In the genomic region with DNA sequence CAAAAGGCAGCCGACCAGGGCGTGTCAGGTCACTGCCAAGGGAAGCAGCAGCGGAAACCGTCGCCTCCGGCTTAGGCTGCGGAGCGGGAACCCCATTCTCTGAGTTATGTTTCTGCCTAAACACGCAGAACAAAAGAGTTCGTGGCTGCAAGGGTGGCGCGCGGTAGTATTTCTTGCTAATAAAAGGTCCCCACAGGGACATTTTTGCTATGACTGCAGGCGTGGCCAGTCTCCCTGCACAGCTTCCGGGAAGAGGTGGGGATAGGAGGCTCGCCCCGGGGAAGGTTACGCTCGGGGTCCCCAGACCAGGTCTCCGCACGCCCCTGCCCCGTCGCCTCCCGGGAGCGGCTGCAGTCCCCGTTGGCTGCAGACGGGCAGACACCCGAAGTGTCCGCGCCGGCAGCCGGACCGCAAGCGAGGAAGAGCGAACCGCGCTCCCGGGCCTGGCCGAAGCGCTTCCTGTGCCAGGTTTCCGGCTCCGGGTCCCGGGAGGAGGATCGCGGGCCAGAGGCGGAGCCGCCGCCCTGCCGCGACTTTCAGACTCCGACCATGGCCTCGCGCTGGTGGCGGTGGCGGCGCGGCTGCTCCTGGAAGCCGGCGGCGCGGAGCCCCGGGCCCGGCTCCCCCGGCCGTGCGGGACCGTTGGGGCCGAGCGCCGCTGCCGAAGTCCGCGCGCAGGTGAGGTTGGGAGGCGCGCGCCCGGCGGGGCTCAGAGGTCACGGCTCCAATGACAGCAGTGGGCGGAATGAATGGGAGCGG, we compare ENCODE assay signal across 1 cellular context.
TF ChIP-seq lines count a peak whose summit lies in the region.

A gene with protein sequence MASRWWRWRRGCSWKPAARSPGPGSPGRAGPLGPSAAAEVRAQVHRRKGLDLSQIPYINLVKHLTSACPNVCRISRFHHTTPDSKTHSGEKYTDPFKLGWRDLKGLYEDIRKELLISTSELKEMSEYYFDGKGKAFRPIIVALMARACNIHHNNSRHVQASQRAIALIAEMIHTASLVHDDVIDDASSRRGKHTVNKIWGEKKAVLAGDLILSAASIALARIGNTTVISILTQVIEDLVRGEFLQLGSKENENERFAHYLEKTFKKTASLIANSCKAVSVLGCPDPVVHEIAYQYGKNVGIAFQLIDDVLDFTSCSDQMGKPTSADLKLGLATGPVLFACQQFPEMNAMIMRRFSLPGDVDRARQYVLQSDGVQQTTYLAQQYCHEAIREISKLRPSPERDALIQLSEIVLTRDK (plus strand): TSS at position 539 of the 759 bp plus-strand sequence. CDS start 11 bp downstream, at position 550.

TF ChIP-seq in HepG2, 621 proteins besides CTCF, POLR2A, EP300 and RAD21 (continued from another document and continues in another):
- TF ChIP-seq, protein P1, sequence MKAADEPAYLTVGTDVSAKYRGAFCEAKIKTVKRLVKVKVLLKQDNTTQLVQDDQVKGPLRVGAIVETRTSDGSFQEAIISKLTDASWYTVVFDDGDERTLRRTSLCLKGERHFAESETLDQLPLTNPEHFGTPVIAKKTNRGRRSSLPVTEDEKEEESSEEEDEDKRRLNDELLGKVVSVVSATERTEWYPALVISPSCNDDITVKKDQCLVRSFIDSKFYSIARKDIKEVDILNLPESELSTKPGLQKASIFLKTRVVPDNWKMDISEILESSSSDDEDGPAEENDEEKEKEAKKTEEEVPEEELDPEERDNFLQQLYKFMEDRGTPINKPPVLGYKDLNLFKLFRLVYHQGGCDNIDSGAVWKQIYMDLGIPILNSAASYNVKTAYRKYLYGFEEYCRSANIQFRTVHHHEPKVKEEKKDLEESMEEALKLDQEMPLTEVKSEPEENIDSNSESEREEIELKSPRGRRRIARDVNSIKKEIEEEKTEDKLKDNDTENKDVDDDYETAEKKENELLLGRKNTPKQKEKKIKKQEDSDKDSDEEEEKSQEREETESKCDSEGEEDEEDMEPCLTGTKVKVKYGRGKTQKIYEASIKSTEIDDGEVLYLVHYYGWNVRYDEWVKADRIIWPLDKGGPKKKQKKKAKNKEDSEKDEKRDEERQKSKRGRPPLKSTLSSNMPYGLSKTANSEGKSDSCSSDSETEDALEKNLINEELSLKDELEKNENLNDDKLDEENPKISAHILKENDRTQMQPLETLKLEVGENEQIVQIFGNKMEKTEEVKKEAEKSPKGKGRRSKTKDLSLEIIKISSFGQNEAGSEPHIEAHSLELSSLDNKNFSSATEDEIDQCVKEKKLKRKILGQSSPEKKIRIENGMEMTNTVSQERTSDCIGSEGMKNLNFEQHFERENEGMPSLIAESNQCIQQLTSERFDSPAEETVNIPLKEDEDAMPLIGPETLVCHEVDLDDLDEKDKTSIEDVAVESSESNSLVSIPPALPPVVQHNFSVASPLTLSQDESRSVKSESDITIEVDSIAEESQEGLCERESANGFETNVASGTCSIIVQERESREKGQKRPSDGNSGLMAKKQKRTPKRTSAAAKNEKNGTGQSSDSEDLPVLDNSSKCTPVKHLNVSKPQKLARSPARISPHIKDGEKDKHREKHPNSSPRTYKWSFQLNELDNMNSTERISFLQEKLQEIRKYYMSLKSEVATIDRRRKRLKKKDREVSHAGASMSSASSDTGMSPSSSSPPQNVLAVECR (CRISPR knock-in tag; IDR thresholded peaks at IDR 0.05; ENCODE audit: borderline replicate concordance) = peak; percentile 86; the same call in 1 of the 2 replicates
- TF ChIP-seq ZNF3 (CRISPR knock-in tag; IDR thresholded peaks at IDR 0.05) (no peak), SAFB2 (CRISPR knock-in tag; IDR thresholded peaks at IDR 0.05; ENCODE audit: borderline replicate concordance, low read depth) (peak; percentile 66; the same call in 1 of the 2 replicates), ZNF496 (CRISPR knock-in tag; IDR thresholded peaks at IDR 0.05; ENCODE audit: insufficient replicate concordance) (no peak), ZNF446 (CRISPR knock-in tag; IDR thresholded peaks at IDR 0.05) (no peak), KLF9 (CRISPR knock-in tag; IDR thresholded peaks at IDR 0.05; ENCODE audit: low read depth) (no peak), EZH2 (conservative IDR thresholded peaks at IDR 0.05; ENCODE audit: low read depth, low read length) (no peak), KDM4B (CRISPR knock-in tag; IDR thresholded peaks at IDR 0.05) (peak; percentile 51; the same call in 1 of the 2 replicates), SP5 (CRISPR knock-in tag; IDR thresholded peaks at IDR 0.05; ENCODE audit: borderline replicate concordance, low read depth) (peak; percentile 12; the same call in 1 of the 2 replicates), ZNF543 (CRISPR knock-in tag; IDR thresholded peaks at IDR 0.05) (no peak), ZNF660 (CRISPR knock-in tag; IDR thresholded peaks at IDR 0.05; ENCODE audit: borderline replicate concordance, low read depth) (no peak), ZSCAN22 (CRISPR knock-in tag; IDR thresholded peaks at IDR 0.05) (no peak), MLLT10 (CRISPR knock-in tag; IDR thresholded peaks at IDR 0.05) (no peak), RORA (CRISPR knock-in tag; IDR thresholded peaks at IDR 0.05) (0 out of 2 replicates have a peak, but pooled peaks have one; percentile 49), BCL6 (CRISPR knock-in tag; IDR thresholded peaks at IDR 0.05) (no peak), HMGA1 (CRISPR knock-in tag; conservative IDR thresholded peaks at IDR 0.05) (no peak), ARNT2 (CRISPR knock-in tag; IDR thresholded peaks at IDR 0.05; ENCODE audit: low read depth) (peak; percentile 93), KMT2B (CRISPR knock-in tag; IDR thresholded peaks at IDR 0.05) (peak; percentile 96), MAFK (conservative IDR thresholded peaks at IDR 0.05 in 1 of 2, IDR thresholded peaks at IDR 0.05 in 1 of 2; ENCODE audit: low read length in 2 of 2) (no peak), KDM5A (IDR thresholded peaks at IDR 0.05; ENCODE audit: borderline replicate concordance, low read length) (peak; percentile 62; the same call in 1 of the 2 replicates), ZNF510 (CRISPR knock-in tag; IDR thresholded peaks at IDR 0.05; ENCODE audit: low read depth) (no peak), IRF2 (CRISPR knock-in tag; IDR thresholded peaks at IDR 0.05) (no peak), ZBTB20 (CRISPR knock-in tag; IDR thresholded peaks at IDR 0.05; ENCODE audit: borderline replicate concordance, low read depth) (0 out of 2 replicates have a peak, but pooled peaks have one; percentile 48), ZNF138 (CRISPR knock-in tag; IDR thresholded peaks at IDR 0.05; ENCODE audit: low read depth) (no peak), BRD4 (CRISPR knock-in tag; IDR thresholded peaks at IDR 0.05) (no peak), PHB2 (IDR thresholded peaks at IDR 0.05; ENCODE audit: partially characterized antibody) (no peak), ZNF484 (CRISPR knock-in tag; IDR thresholded peaks at IDR 0.05; ENCODE audit: borderline replicate concordance, low read depth) (no peak), KLF13 (CRISPR knock-in tag; IDR thresholded peaks at IDR 0.05) (no peak), MYNN (CRISPR knock-in tag; IDR thresholded peaks at IDR 0.05; ENCODE audit: low read depth) (peak; percentile 52; the same call in 1 of the 2 replicates), ZKSCAN1 (IDR thresholded peaks at IDR 0.05; ENCODE audit: low read length) (no peak), KLF15 (CRISPR knock-in tag; IDR thresholded peaks at IDR 0.05; ENCODE audit: borderline replicate concordance) (no peak)
- TF ChIP-seq, protein P2, sequence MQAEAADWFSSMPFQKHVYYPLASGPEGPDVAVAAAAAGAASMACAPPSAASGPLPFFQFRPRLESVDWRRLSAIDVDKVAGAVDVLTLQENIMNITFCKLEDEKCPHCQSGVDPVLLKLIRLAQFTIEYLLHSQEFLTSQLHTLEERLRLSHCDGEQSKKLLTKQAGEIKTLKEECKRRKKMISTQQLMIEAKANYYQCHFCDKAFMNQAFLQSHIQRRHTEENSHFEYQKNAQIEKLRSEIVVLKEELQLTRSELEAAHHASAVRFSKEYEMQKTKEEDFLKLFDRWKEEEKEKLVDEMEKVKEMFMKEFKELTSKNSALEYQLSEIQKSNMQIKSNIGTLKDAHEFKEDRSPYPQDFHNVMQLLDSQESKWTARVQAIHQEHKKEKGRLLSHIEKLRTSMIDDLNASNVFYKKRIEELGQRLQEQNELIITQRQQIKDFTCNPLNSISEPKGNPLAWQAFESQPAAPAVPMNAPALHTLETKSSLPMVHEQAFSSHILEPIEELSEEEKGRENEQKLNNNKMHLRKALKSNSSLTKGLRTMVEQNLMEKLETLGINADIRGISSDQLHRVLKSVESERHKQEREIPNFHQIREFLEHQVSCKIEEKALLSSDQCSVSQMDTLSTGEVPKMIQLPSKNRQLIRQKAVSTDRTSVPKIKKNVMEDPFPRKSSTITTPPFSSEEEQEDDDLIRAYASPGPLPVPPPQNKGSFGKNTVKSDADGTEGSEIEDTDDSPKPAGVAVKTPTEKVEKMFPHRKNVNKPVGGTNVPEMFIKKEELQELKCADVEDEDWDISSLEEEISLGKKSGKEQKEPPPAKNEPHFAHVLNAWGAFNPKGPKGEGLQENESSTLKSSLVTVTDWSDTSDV (CRISPR knock-in tag; IDR thresholded peaks at IDR 0.05) = peak; percentile 69; the same call in 1 of the 2 replicates
- TF ChIP-seq, protein P3, sequence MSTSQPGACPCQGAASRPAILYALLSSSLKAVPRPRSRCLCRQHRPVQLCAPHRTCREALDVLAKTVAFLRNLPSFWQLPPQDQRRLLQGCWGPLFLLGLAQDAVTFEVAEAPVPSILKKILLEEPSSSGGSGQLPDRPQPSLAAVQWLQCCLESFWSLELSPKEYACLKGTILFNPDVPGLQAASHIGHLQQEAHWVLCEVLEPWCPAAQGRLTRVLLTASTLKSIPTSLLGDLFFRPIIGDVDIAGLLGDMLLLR (CRISPR knock-in tag; IDR thresholded peaks at IDR 0.05) = peak; percentile 63; the same call in 1 of the 2 replicates
- TF ChIP-seq, protein P4, sequence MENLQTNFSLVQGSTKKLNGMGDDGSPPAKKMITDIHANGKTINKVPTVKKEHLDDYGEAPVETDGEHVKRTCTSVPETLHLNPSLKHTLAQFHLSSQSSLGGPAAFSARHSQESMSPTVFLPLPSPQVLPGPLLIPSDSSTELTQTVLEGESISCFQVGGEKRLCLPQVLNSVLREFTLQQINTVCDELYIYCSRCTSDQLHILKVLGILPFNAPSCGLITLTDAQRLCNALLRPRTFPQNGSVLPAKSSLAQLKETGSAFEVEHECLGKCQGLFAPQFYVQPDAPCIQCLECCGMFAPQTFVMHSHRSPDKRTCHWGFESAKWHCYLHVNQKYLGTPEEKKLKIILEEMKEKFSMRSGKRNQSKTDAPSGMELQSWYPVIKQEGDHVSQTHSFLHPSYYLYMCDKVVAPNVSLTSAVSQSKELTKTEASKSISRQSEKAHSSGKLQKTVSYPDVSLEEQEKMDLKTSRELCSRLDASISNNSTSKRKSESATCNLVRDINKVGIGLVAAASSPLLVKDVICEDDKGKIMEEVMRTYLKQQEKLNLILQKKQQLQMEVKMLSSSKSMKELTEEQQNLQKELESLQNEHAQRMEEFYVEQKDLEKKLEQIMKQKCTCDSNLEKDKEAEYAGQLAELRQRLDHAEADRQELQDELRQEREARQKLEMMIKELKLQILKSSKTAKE (CRISPR knock-in tag; IDR thresholded peaks at IDR 0.05; ENCODE audit: borderline replicate concordance) = no peak
- TF ChIP-seq, protein P5, sequence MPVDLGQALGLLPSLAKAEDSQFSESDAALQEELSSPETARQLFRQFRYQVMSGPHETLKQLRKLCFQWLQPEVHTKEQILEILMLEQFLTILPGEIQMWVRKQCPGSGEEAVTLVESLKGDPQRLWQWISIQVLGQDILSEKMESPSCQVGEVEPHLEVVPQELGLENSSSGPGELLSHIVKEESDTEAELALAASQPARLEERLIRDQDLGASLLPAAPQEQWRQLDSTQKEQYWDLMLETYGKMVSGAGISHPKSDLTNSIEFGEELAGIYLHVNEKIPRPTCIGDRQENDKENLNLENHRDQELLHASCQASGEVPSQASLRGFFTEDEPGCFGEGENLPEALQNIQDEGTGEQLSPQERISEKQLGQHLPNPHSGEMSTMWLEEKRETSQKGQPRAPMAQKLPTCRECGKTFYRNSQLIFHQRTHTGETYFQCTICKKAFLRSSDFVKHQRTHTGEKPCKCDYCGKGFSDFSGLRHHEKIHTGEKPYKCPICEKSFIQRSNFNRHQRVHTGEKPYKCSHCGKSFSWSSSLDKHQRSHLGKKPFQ (CRISPR knock-in tag; IDR thresholded peaks at IDR 0.05; ENCODE audit: insufficient replicate concordance) = peak; percentile 95
- TF ChIP-seq, protein P6, sequence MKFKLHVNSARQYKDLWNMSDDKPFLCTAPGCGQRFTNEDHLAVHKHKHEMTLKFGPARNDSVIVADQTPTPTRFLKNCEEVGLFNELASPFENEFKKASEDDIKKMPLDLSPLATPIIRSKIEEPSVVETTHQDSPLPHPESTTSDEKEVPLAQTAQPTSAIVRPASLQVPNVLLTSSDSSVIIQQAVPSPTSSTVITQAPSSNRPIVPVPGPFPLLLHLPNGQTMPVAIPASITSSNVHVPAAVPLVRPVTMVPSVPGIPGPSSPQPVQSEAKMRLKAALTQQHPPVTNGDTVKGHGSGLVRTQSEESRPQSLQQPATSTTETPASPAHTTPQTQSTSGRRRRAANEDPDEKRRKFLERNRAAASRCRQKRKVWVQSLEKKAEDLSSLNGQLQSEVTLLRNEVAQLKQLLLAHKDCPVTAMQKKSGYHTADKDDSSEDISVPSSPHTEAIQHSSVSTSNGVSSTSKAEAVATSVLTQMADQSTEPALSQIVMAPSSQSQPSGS (CRISPR knock-in tag; IDR thresholded peaks at IDR 0.05) = no peak
- TF ChIP-seq, protein P7, sequence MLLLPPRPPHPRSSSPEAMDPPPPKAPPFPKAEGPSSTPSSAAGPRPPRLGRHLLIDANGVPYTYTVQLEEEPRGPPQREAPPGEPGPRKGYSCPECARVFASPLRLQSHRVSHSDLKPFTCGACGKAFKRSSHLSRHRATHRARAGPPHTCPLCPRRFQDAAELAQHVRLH (CRISPR knock-in tag; IDR thresholded peaks at IDR 0.05; ENCODE audit: borderline replicate concordance, low read depth) = peak; percentile 35; the same call in 1 of the 2 replicates
- TF ChIP-seq, protein P8, sequence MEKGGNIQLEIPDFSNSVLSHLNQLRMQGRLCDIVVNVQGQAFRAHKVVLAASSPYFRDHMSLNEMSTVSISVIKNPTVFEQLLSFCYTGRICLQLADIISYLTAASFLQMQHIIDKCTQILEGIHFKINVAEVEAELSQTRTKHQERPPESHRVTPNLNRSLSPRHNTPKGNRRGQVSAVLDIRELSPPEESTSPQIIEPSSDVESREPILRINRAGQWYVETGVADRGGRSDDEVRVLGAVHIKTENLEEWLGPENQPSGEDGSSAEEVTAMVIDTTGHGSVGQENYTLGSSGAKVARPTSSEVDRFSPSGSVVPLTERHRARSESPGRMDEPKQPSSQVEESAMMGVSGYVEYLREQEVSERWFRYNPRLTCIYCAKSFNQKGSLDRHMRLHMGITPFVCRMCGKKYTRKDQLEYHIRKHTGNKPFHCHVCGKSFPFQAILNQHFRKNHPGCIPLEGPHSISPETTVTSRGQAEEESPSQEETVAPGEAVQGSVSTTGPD (CRISPR knock-in tag; IDR thresholded peaks at IDR 0.05) = no peak
